ENCODE assay signal across 26 cellular contexts in the genomic region with DNA sequence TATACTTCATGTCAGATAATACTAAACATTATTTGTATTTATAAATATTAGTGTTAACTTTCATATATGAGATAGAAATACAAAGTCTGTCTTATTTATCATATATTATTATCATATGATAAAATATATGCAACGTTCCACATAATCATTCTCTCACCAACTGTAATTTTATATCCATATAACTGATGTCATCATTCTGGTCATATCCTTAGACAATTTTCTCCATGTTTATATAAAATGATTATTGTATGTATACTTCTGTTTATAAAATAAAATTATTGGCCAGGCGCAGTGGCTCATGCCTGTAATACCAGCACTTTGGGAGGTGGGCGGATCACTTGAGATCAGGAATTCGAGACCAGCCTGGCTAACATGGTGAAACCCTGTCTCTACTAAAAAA.
"Had no signal": no experiment of that assay in that cellular context is flagged by ENCODE, and none has a peak within 500 bp of the region (broad histone marks: within the 10 kb centered on the region; RNA-seq: fewer than 3 reads in every experiment).

No MANE protein-coding gene starts in this region.

- DNase-seq: naive thymus-derived CD8-positive, alpha-beta T cell; nephron progenitor cell; nucleus accumbens; posterior cingulate gyrus; psoas muscle; right cardiac atrium; stimulated activated CD4-positive, alpha-beta T cell treated with anti-CD3 and anti-CD28 coated beads, Interleukin-15, amount 100 ng/mL, for 24 hours; stimulated activated CD4-positive, alpha-beta T cell treated with anti-CD3 and anti-CD28 coated beads, Interleukin-2, amount 100 ng/mL, for 24 hours; stimulated activated CD4-positive, alpha-beta T cell treated with anti-CD3 and anti-CD28 coated beads, Interleukin-2, amount 100 ng/mL, for 48 hours; stimulated activated CD4-positive, alpha-beta T cell treated with anti-CD3 and anti-CD28 coated beads, Interleukin-4, amount 100 ng/mL, for 24 hours; stimulated activated naive B cell treated with anti-CD40 and anti-IgM and Interleukin-4, amounts not matched to agents 10 μg/mL and 1 μg/mL and 100 μg/mL, for 72 hours; stimulated activated naive CD4-positive, alpha-beta T cell treated with Interleukin-2 at 50 U/mL for 16 hours; stomach; thyroid gland; trophoblast cell; upper lobe of left lung had no signal

- FAIRE-seq: urothelium cell line had no signal

- H3K4me3 ChIP-seq: psoas muscle, skin epidermis, stomach, thoracic aorta, thyroid gland, tibial nerve, upper lobe of left lung, vagina had no signal

- ATAC-seq: naive thymus-derived CD8-positive, alpha-beta T cell; natural killer cell treated with Interleukin-12 subunit alpha and Interleukin-12 subunit beta and Interleukin-15 and Interleukin-18, amount 100 ng/mL, for 72 hours; psoas muscle; right cardiac atrium; sciatic nerve; stimulated activated effector memory CD8-positive, alpha-beta T cell treated with anti-CD3 and anti-CD28 coated beads, Interleukin-12 subunit alpha, Interleukin-12 subunit beta, amount 100 ng/mL, for 72 hours; stimulated activated naive B cell treated with anti-CD40 and anti-IgM and Interleukin-4, amounts not matched to agents 10 μg/mL and 1 μg/mL and 100 μg/mL, for 72 hours had no signal

- H3K27ac ChIP-seq: neutrophil, parathyroid adenoma, psoas muscle, skin epidermis, stomach, thoracic aorta, thyroid gland, tibial nerve, upper lobe of left lung, vagina had no signal

- H3K9me3 ChIP-seq: neutrophil, psoas muscle, thoracic aorta, thyroid gland, upper lobe of left lung, vagina had no signal

- H3K27me3 ChIP-seq: neutrophil, stomach, thyroid gland, tibial nerve, upper lobe of left lung, vagina had no signal

- H3K9ac ChIP-seq: parathyroid adenoma had no signal

- H3K4me1 ChIP-seq: parathyroid adenoma, psoas muscle, stomach, thyroid gland, tibial nerve, upper lobe of left lung, vagina had no signal

- H3K36me3 ChIP-seq: neutrophil, stomach, thoracic aorta, thyroid gland, tibial nerve, upper lobe of left lung, vagina had no signal

- H2AFZ ChIP-seq: parathyroid adenoma had no signal

- H3K79me2 ChIP-seq: parathyroid adenoma had no signal
